22 cellular contexts compared by ENCODE assay signal in genomic region chr6:135883045-135883444, GRCh38. TPM values are rescaled to one million over a fixed set of nuclear protein-coding genes. Genes with fewer than 3 reads are reported as not detected.
DNase-seq lines count a peak whose midpoint lies in the region; ATAC-seq and TF ChIP-seq lines count a peak whose summit lies in the region.
"Had no signal": no experiment of that assay in that cellular context is flagged by ENCODE, and none has a peak within 500 bp of the region (broad histone marks: within the 10 kb centered on the region; RNA-seq: fewer than 3 reads in every experiment).

No MANE protein-coding gene starts in this region.

- DNase-seq in CD4-positive, alpha-beta T cell = no peak
- DNase-seq in HCT116 (ENCODE audit: low read depth, low spot score) (no peak), T-cell (no peak), mesenchymal stem cell (peak; percentile 38), DMS53 treated with DMSO at 0.1 percent for 48 hours (lab: John Stamatoyannopoulos, UW; ENCODE audit: unreplicated experiment) (no peak), germinal center (ENCODE audit: low spot score) (no peak)
- DNase-seq in effector CD4-positive, alpha-beta T cell = no peak
- DNase-seq: activated CD8-positive, alpha-beta T cell treated with anti-CD3 and anti-CD28 coated beads for 36 hours; activated naive CD4-positive, alpha-beta T cell treated with anti-CD3 and anti-CD28 coated beads, Interleukin-2, amount 50 U/mL, for 16 hours; activated T-cell treated with anti-CD3 and anti-CD28 coated beads, Interleukin-2, amount 50 U/mL, for 24 hours; body of pancreas; Caco-2; colonic mucosa; heart left ventricle; immature natural killer cell; NCI-H1694 treated with DMSO at 0.1 percent for 48 hours; right cardiac atrium; stimulated activated CD4-positive, alpha-beta T cell treated with anti-CD3 and anti-CD28 coated beads, Interleukin-15, amount 100 ng/mL, for 24 hours had no signal

- no peaks in the 10 kb centered on the region for H4K20me1 ChIP-seq in HCT116 (ENCODE audit: insufficient read depth)

- no peaks in the 10 kb centered on the region for H3K36me3 ChIP-seq in HCT116 (ENCODE audit: control insufficient read depth in 1 of 2, insufficient read depth in 2 of 2, low read length in 2 of 2)
- H3K36me3 ChIP-seq in mesenchymal stem cell (ENCODE audit: control insufficient read depth in 1 of 2, insufficient read depth in 2 of 2, low read depth in 1 of 2, low read length in 2 of 2) = no peaks in the 10 kb centered on the region
- H3K36me3 ChIP-seq: colonic mucosa, heart left ventricle had no signal

- CTCF ChIA-PET in CD4-positive, alpha-beta T cell (lab: Charles Lee) = interaction anchor here (0.6 to 1.0 kb wide), 3 partner anchors 15 to 1766 kb away, joined by 3 to 4 read pairs (median 3); no protein-coding TSS in a partner anchor
- CTCF ChIA-PET in HCT116 (lab: Charles Lee) = interaction anchor here (1.7 kb wide), 1 partner anchor 26 kb away, joined by 8 read pairs; no protein-coding TSS in a partner anchor
- CTCF ChIA-PET in T-cell (lab: Charles Lee) = interaction anchor here (0.5 to 1.1 kb wide), 3 partner anchors 27 to 1934 kb away, joined by 3 to 5 read pairs (median 3); no protein-coding TSS in a partner anchor

- H3K9me2 ChIP-seq in HCT116 (ENCODE audit: insufficient read depth) = no peaks in the 10 kb centered on the region

- H3K27ac Mint-ChIP-seq in CD4-positive, alpha-beta T cell = peak overlapping the region; percentile 94
- H3K27ac Mint-ChIP-seq in T-cell = peak overlapping the region; percentile 96 to 99

- RAD21 ChIA-PET in HCT116 (lab: Charles Lee; ENCODE audit: low non-redundant PET in 1 of 2, low total read pairs in 2 of 2, uncharacterized antibody in 2 of 2, unreplicated experiment in 2 of 2) = no interaction called here

- H3K4me1 Mint-ChIP-seq in CD4-positive, alpha-beta T cell (ENCODE audit: low read depth) = peaks cover 58% of the 10 kb centered on the region
- H3K4me1 Mint-ChIP-seq in T-cell = peaks cover 46 to 67% (median 54%) of the 10 kb centered on the region in 3 donors

- intact Hi-C loops in CD4-positive, alpha-beta T cell (cut with DNase I, micrococcal nuclease) = loop anchor here in 1 of 2 experiments (5.0 to 10.0 kb wide), 2 partner anchors 36 to 402 kb away; partner anchors contain the start of gene BCLAF1
- intact Hi-C loops in HCT116 (cut with micrococcal nuclease) = no loop called here

- H3K14ac ChIP-seq in mesenchymal stem cell (ENCODE audit: low read length in 2 of 2) = no peak overlapping the region

- H3K9ac ChIP-seq in HCT116 (ENCODE audit: low read length) (no peak overlapping the region), mesenchymal stem cell (ENCODE audit: low read length) (no peak overlapping the region)

- H3K79me1 ChIP-seq in mesenchymal stem cell (replicated peaks; ENCODE audit: low read length, poor library complexity, severe bottlenecking) = peaks cover 3% of the 10 kb centered on the region

- no peak overlapping the region for H2BK12ac ChIP-seq in mesenchymal stem cell (ENCODE audit: low read length in 2 of 2)

- no peak overlapping the region for H4K91ac ChIP-seq in mesenchymal stem cell (ENCODE audit: low read length)

- H2BK5ac ChIP-seq in mesenchymal stem cell (ENCODE audit: low read depth, low read length, poor library complexity, severe bottlenecking) = no peak overlapping the region

- TF ChIP-seq RAD21 in HCT116 (IDR thresholded peaks at IDR 0.05; ENCODE audit: low read depth) = peak; percentile 11; the same call in 1 of the 2 replicates

- H3K4me3 Mint-ChIP-seq in CD4-positive, alpha-beta T cell = peak overlapping the region; percentile 51
- peak overlapping the region in 1 of 3 donors; percentile 76 for H3K4me3 Mint-ChIP-seq in T-cell
- H3K4me3 Mint-ChIP-seq: activated T-cell treated with anti-CD3 and anti-CD28 coated beads, Interleukin-2, amount 50 U/mL, for 24 hours; stimulated activated effector memory CD8-positive, alpha-beta T cell treated with anti-CD3 and anti-CD28 coated beads, Interleukin-12 subunit alpha, Interleukin-12 subunit beta, amount 100 ng/mL, for 72 hours had no signal

- no peak for TF ChIP-seq POLR2A in HCT116 (IDR thresholded peaks at IDR 0.05; ENCODE audit: borderline replicate concordance, extremely low read depth, insufficient read depth, insufficient read length)

- H3K36me3 Mint-ChIP-seq in CD4-positive, alpha-beta T cell (ENCODE audit: low read depth) = no peaks in the 10 kb centered on the region
- no peaks in the 10 kb centered on the region for H3K36me3 Mint-ChIP-seq in T-cell
- H3K36me3 Mint-ChIP-seq: stimulated activated effector memory CD8-positive, alpha-beta T cell treated with anti-CD3 and anti-CD28 coated beads, Interleukin-12 subunit alpha, Interleukin-12 subunit beta, amount 100 ng/mL, for 72 hours had no signal

- no peaks in the 10 kb centered on the region for H3K9me3 Mint-ChIP-seq in CD4-positive, alpha-beta T cell
- peaks cover 0 to 5% (median 0%) of the 10 kb centered on the region in 3 donors for H3K9me3 Mint-ChIP-seq in T-cell
- H3K9me3 Mint-ChIP-seq: activated CD8-positive, alpha-beta T cell treated with anti-CD3 and anti-CD28 coated beads for 36 hours; activated T-cell treated with anti-CD3 and anti-CD28 coated beads, Interleukin-2, amount 50 U/mL, for 24 hours; immature natural killer cell; stimulated activated effector memory CD8-positive, alpha-beta T cell treated with anti-CD3 and anti-CD28 coated beads, Interleukin-12 subunit alpha, Interleukin-12 subunit beta, amount 100 ng/mL, for 72 hours had no signal

- H2AK5ac ChIP-seq in mesenchymal stem cell (ENCODE audit: low read length, severe bottlenecking) = no peak overlapping the region

- WGBS in mesenchymal stem cell = 70% methylated on average over 1 of the region's 2 CpGs

- no peak overlapping the region for H4K8ac ChIP-seq in mesenchymal stem cell (ENCODE audit: low read length)

- no peak overlapping the region for H2BK120ac ChIP-seq in mesenchymal stem cell (ENCODE audit: low read depth, low read length)

- BruUV-seq in HCT116 (replicated peaks; lab: Mats Ljungman, UMichigan) = no TSS peak

- H3K27ac ChIP-seq in CD4-positive, alpha-beta T cell (ENCODE audit: low read depth, low read length) = no peak overlapping the region
- H3K27ac ChIP-seq in HCT116 (ENCODE audit: low read depth, low read length) (no peak overlapping the region), mesenchymal stem cell (ENCODE audit: low read length, poor library complexity, severe bottlenecking) (no peak overlapping the region)
- H3K27ac ChIP-seq: body of pancreas, colonic mucosa, heart left ventricle had no signal

- H3K4me1 ChIP-seq in HCT116 (ENCODE audit: control insufficient read depth in 1 of 2, insufficient read depth in 2 of 2, low read length in 2 of 2) = no peaks in the 10 kb centered on the region
- H3K4me1 ChIP-seq in mesenchymal stem cell (ENCODE audit: control insufficient read depth, insufficient read depth, low read depth, low read length) = peaks cover 3% of the 10 kb centered on the region
- H3K4me1 ChIP-seq: body of pancreas, colonic mucosa had no signal

- POLR2A ChIA-PET in CD4-positive, alpha-beta T cell (lab: Charles Lee) = interaction anchor here (1.0 to 2.4 kb wide), 4 partner anchors 10 to 407 kb away, joined by 3 to 8 read pairs (median 6); partner anchors contain the start of gene BCLAF1
- POLR2A ChIA-PET in HCT116 (lab: Charles Lee) = interaction anchor here (2.0 kb wide), 1 partner anchor 12 kb away, joined by 5 read pairs; no protein-coding TSS in a partner anchor
- POLR2A ChIA-PET in T-cell (lab: Charles Lee) = interaction anchor here in 1 of 2 donors (0.6 kb wide), 1 partner anchor 109 kb away, joined by 3 read pairs; no protein-coding TSS in a partner anchor

- no peak overlapping the region for H2AFZ ChIP-seq in HCT116 (ENCODE audit: low read depth, low read length, poor library complexity, severe bottlenecking)
- no peak overlapping the region for H2AFZ ChIP-seq in mesenchymal stem cell (ENCODE audit: low read depth, low read length)

- no peak for ATAC-seq in CD4-positive, alpha-beta T cell (ENCODE audit: poor library complexity)
- no peak for ATAC-seq in HCT116
- no peak for ATAC-seq in T-cell (replicated peaks in 1 of 4)
- ATAC-seq in HG02973 (IDR thresholded peaks at IDR 0.05; ENCODE audit: unreplicated experiment) = no peak
- ATAC-seq: activated CD8-positive, alpha-beta T cell treated with anti-CD3 and anti-CD28 coated beads for 36 hours; body of pancreas; HepG2; right cardiac atrium; Right ventricle myocardium inferior; stimulated activated effector memory CD8-positive, alpha-beta T cell treated with anti-CD3 and anti-CD28 coated beads, Interleukin-12 subunit alpha, Interleukin-12 subunit beta, amount 100 ng/mL, for 72 hours had no signal

- H3K9me3 ChIP-seq in CD4-positive, alpha-beta T cell (ENCODE audit: control insufficient read depth, low read length) = no peaks in the 10 kb centered on the region
- no peaks in the 10 kb centered on the region for H3K9me3 ChIP-seq in HCT116 (ENCODE audit: control insufficient read depth in 1 of 2, insufficient read depth in 1 of 2, low read depth in 1 of 2, low read length in 2 of 2)
- no peaks in the 10 kb centered on the region for H3K9me3 ChIP-seq in mesenchymal stem cell (ENCODE audit: control insufficient read depth, low read length)
- H3K9me3 ChIP-seq: body of pancreas, colonic mucosa, heart left ventricle had no signal

- no peak overlapping the region for H3K4ac ChIP-seq in mesenchymal stem cell (ENCODE audit: low read depth in 1 of 2, low read length in 2 of 2)

- H3K27me3 ChIP-seq in CD4-positive, alpha-beta T cell (ENCODE audit: control insufficient read depth, insufficient read depth, low read length) = no peaks in the 10 kb centered on the region
- H3K27me3 ChIP-seq in HCT116 (ENCODE audit: insufficient read depth, low read length) (no peaks in the 10 kb centered on the region), mesenchymal stem cell (ENCODE audit: control insufficient read depth in 1 of 2, insufficient read depth in 1 of 2, low read length in 2 of 2) (no peaks in the 10 kb centered on the region)
- H3K27me3 ChIP-seq: body of pancreas, colonic mucosa, heart left ventricle had no signal

- TF ChIP-seq CTCF in CD4-positive, alpha-beta T cell (IDR thresholded peaks at IDR 0.05) = no peak
- TF ChIP-seq CTCF in HCT116 (IDR thresholded peaks at IDR 0.05 in 2 of 3, conservative IDR thresholded peaks at IDR 0.05 in 1 of 3; ENCODE audit: borderline replicate concordance in 1 of 3, insufficient read depth in 1 of 3, low read depth in 2 of 3, low read length in 2 of 3) = no peak

- H2BK15ac ChIP-seq in mesenchymal stem cell (ENCODE audit: low read depth, poor library complexity, severe bottlenecking) = no peak overlapping the region

- H3K4me2 ChIP-seq in HCT116 (ENCODE audit: low read length) = no peak overlapping the region
- H3K4me2 ChIP-seq in mesenchymal stem cell (ENCODE audit: low read length, poor library complexity, severe bottlenecking) = no peak overlapping the region

- no peak overlapping the region for H3K23ac ChIP-seq in mesenchymal stem cell (ENCODE audit: low read length in 2 of 2)

- H3K79me2 ChIP-seq in HCT116 (ENCODE audit: insufficient read depth, low read length) = no peaks in the 10 kb centered on the region

- H3K27me3 Mint-ChIP-seq in CD4-positive, alpha-beta T cell = no peaks in the 10 kb centered on the region
- H3K27me3 Mint-ChIP-seq in T-cell = no peaks in the 10 kb centered on the region
- H3K27me3 Mint-ChIP-seq: activated CD8-positive, alpha-beta T cell treated with anti-CD3 and anti-CD28 coated beads for 36 hours; activated T-cell treated with anti-CD3 and anti-CD28 coated beads, Interleukin-2, amount 50 U/mL, for 24 hours had no signal

- H3K4me3 ChIP-seq in HCT116 (replicated peaks in 1 of 2; ENCODE audit: low read depth in 1 of 2, low read length in 2 of 2) (no peak overlapping the region), mesenchymal stem cell (ENCODE audit: insufficient read depth in 1 of 2, low read depth in 1 of 2, low read length in 2 of 2) (no peak overlapping the region)
- H3K4me3 ChIP-seq: body of pancreas, colonic mucosa, heart left ventricle had no signal

- no peak overlapping the region for H3K18ac ChIP-seq in mesenchymal stem cell (ENCODE audit: low read depth in 1 of 2, low read length in 2 of 2)

RNA-seq across cellular contexts. Expression of gene PDE7B, which starts 31.5 kb away (rescaled TPM):
- under 1 TPM; 0.25 to 0.34 TPM for total RNA-seq in CD4-positive, alpha-beta T cell
- 0.61 TPM for total RNA-seq in HCT116 (2021; ENCODE audit: unreplicated experiment)
- 0.54 and 0.72 TPM in 2 replicates for polyA plus RNA-seq in HCT116 (2012)
- 1 to 10 TPM in 1 of 5 donors, under 1 TPM in 4; 0.35 to 1.5 (median 0.69) TPM for total RNA-seq in T-cell
- 0.98 TPM for polyA plus RNA-seq in mesenchymal stem cell (2013, experiment 1 of 2)
- 1.4 TPM for polyA plus RNA-seq in mesenchymal stem cell (2013, experiment 2 of 2)
- total RNA-seq: Caco-2, HepG2 had no signal
- polyA plus RNA-seq: HepG2 had no signal
